Comparison of ENCODE assay signal across 18 cellular contexts in the genomic region with DNA sequence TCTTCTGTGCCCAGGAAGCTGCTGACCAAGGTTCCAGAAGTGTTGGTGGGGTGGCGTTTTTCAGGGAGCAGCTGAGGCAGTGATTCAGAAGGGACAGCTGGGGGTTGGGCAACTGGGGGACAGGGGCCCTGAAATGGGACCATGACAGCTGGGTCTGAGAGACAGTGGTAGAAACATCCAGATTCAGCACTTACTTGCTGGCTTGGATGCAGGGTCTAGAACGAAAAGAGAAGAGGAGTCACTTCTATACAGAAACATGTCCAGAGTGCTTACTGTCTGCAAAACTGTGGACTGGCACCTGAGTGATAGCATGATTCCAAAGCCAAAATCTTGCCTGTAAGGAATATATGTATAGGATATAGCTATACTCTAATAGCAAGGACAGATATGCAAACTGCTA. TPM values are rescaled to one million over a fixed set of nuclear protein-coding genes. Genes with fewer than 3 reads are reported as not detected.
"Had no signal": no experiment of that assay in that cellular context is flagged by ENCODE, and none has a peak within 500 bp of the region (broad histone marks: within the 10 kb centered on the region; RNA-seq: fewer than 3 reads in every experiment).

No MANE protein-coding gene starts in this region.

RNA-seq across cellular contexts. Expression of a gene that starts 14.2 kb away (rescaled TPM):
- total RNA-seq: naive thymus-derived CD4-positive, alpha-beta T cell; natural killer cell; occipital lobe; osteoblast; progenitor cell of endocrine pancreas; psoas muscle; right cardiac atrium; sciatic nerve; smooth muscle cell; spleen; upper lobe of right lung; uterus had no signal
- polyA plus RNA-seq: naive thymus-derived CD4-positive, alpha-beta T cell; neural cell; ovary; right cardiac atrium; smooth muscle cell; spleen had no signal

RNA-seq across cellular contexts. Expression of a gene that starts 17.0 kb away (rescaled TPM):
- total RNA-seq: naive thymus-derived CD4-positive, alpha-beta T cell; natural killer cell; occipital lobe; osteoblast; ovary; progenitor cell of endocrine pancreas; psoas muscle; right cardiac atrium; sciatic nerve; smooth muscle cell; spleen; testis; upper lobe of right lung; uterus had no signal
- polyA plus RNA-seq: naive thymus-derived CD4-positive, alpha-beta T cell; neural cell; ovary; psoas muscle; right cardiac atrium; smooth muscle cell; spleen; thymus had no signal

RNA-seq across cellular contexts. Expression of a gene that starts 27.3 kb away (rescaled TPM):
- total RNA-seq: naive thymus-derived CD4-positive, alpha-beta T cell; natural killer cell; occipital lobe; osteoblast; progenitor cell of endocrine pancreas; psoas muscle; right cardiac atrium; sciatic nerve; smooth muscle cell; spleen; testis; upper lobe of right lung; uterus had no signal
- polyA plus RNA-seq: naive thymus-derived CD4-positive, alpha-beta T cell; neural cell; ovary; psoas muscle; smooth muscle cell; spleen had no signal

RNA-seq across cellular contexts. Expression of a gene that starts 32.3 kb away (rescaled TPM):
- total RNA-seq: naive thymus-derived CD4-positive, alpha-beta T cell; natural killer cell; occipital lobe; osteoblast; ovary; progenitor cell of endocrine pancreas; psoas muscle; right cardiac atrium; sciatic nerve; smooth muscle cell; suprapubic skin; upper lobe of right lung; uterus had no signal
- polyA plus RNA-seq: naive thymus-derived CD4-positive, alpha-beta T cell; neural cell; ovary; psoas muscle; right cardiac atrium; smooth muscle cell had no signal

RNA-seq across cellular contexts. Expression of a gene that starts 33.1 kb away (rescaled TPM):
- total RNA-seq: naive thymus-derived CD4-positive, alpha-beta T cell; natural killer cell; occipital lobe; osteoblast; ovary; progenitor cell of endocrine pancreas; psoas muscle; right cardiac atrium; sciatic nerve; smooth muscle cell; spleen; upper lobe of right lung; uterus had no signal
- polyA plus RNA-seq: naive thymus-derived CD4-positive, alpha-beta T cell; neural cell; ovary; psoas muscle; right cardiac atrium; smooth muscle cell; spleen; urinary bladder had no signal
